17 cellular contexts compared by ENCODE assay signal in genomic region chrX:135194684-135195083, GRCh38.
"Had no signal": no experiment of that assay in that cellular context is flagged by ENCODE, and none has a peak within 500 bp of the region (broad histone marks: within the 10 kb centered on the region; RNA-seq: fewer than 3 reads in every experiment).

No MANE protein-coding gene starts in this region.

- ATAC-seq: body of pancreas; natural killer cell treated with Interleukin-12 subunit alpha and Interleukin-12 subunit beta and Interleukin-15 and Interleukin-18, amount 100 ng/mL, for 72 hours had no signal

- H3K4me1 ChIP-seq: body of pancreas, tibial artery had no signal

- H3K27ac ChIP-seq: body of pancreas, tibial artery had no signal

- H3K27me3 ChIP-seq: body of pancreas, tibial artery had no signal

- DNase-seq: activated CD4-positive, alpha-beta T cell treated with anti-CD3 and anti-CD28 coated beads, Interleukin-2, amount 10 ng/mL, durations not matched to agents 7 days and 5 days; activated CD4-positive, CD25-positive, alpha-beta regulatory T cell; activated CD8-positive, alpha-beta memory T cell treated with anti-CD3 and anti-CD28 coated beads for 24 hours; activated naive CD8-positive, alpha-beta T cell treated with anti-CD3 and anti-CD28 coated beads for 36 hours; amygdala; body of pancreas; central memory CD4-positive, alpha-beta T cell; cortex of kidney; effector CD4-positive, alpha-beta T cell; foreskin fibroblast; hippocampal formation; nucleus accumbens; retina; stimulated activated CD4-positive, alpha-beta T cell treated with anti-CD3 and anti-CD28 coated beads, Interleukin-2, amount 100 ng/mL, for 48 hours; stimulated activated naive CD4-positive, alpha-beta T cell; tibial artery had no signal

- H3K9me3 ChIP-seq: body of pancreas, tibial artery had no signal

- H3K36me3 ChIP-seq: tibial artery had no signal

- H3K4me3 ChIP-seq: body of pancreas, tibial artery had no signal
